19 cellular contexts compared by ENCODE assay signal in genomic region chr20:53104889-53105288, GRCh38.
"Had no signal": no experiment of that assay in that cellular context is flagged by ENCODE, and none has a peak within 500 bp of the region (broad histone marks: within the 10 kb centered on the region; RNA-seq: fewer than 3 reads in every experiment).

No MANE protein-coding gene starts in this region.

- H3K36me3 ChIP-seq: adrenal gland, neutrophil, ovary, prostate gland, tibial artery had no signal

- H3K27me3 ChIP-seq: adrenal gland, neutrophil, ovary, tibial artery had no signal

- ATAC-seq: activated T-helper 17 cell treated with anti-CD3 and anti-CD28 coated beads, Interleukin-2, amount 50 U/mL, for 72 hours; left cardiac atrium; right cardiac atrium; stimulated activated effector memory CD8-positive, alpha-beta T cell treated with anti-CD3 and anti-CD28 coated beads, Interleukin-12 subunit alpha, Interleukin-12 subunit beta, amount 100 ng/mL, for 72 hours; stimulated activated naive CD8-positive, alpha-beta T cell treated with anti-CD3 and anti-CD28 coated beads, Interleukin-15, amount 100 ng/mL, for 72 hours; WTC11 had no signal

- H3K4me3 ChIP-seq: adrenal gland, ovary, prostate gland, tibial artery had no signal

- DNase-seq: activated CD4-positive, alpha-beta T cell treated with anti-CD3 and anti-CD28 coated beads, Interleukin-2, amount 50 U/mL, for 4 hours; activated CD8-positive, alpha-beta memory T cell treated with anti-CD3 and anti-CD28 coated beads for 24 hours; activated CD8-positive, alpha-beta memory T cell treated with anti-CD3 and anti-CD28 coated beads, Interleukin-2, amount 50 U/mL, for 4 hours; activated T-cell treated with anti-CD3 and anti-CD28 coated beads, Interleukin-2, amount 50 U/mL, for 24 hours; adrenal gland; erythroblast; hippocampal formation; left cardiac atrium; ovary; right cardiac atrium; stimulated activated CD4-positive, alpha-beta T cell treated with anti-CD3 and anti-CD28 coated beads, Interleukin-1b, Interleukin-23, amount 100 ng/mL, for 48 hours; stimulated activated naive CD8-positive, alpha-beta T cell treated with anti-CD3 and anti-CD28 coated beads, Interleukin-15, amount 100 ng/mL, for 72 hours; T-helper 9 cell; tibial artery had no signal

- H3K4me1 ChIP-seq: adrenal gland, prostate gland, tibial artery had no signal

- H3K27ac ChIP-seq: adrenal gland, neutrophil, ovary, prostate gland, tibial artery had no signal
